1 cellular context compared by ENCODE assay signal in the genomic region with DNA sequence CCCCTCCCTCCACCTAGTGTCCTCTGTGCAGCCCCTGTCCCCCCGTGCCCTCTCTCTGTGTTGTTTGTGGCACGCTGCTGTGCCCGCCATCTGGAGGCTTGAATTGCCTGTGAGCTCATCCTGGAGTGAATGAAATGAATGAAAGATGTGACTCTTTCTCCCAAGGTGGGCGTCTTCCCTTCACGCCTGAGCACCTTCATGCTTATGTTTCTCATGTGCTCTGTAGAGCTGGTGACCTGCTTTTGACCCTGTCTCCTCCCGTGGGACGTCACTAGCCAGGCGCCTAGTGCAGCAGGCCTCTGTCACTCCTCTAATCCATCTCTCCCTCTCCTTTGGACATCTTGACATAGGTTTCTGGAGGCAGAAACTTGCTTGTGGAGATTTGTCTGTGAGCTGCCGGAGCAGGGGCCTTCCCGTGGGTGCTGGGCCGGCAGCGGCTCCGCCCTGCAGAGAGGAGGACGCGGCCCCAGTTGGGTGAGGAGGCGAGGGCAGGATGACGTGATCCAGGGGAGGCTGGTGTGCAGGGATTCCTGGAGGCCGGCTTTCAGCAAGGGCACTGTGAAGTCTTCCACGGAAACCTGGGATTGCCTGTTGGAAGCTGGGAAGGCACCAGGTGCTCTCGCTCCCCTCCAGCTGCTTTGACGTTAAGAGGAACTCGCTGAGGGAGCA.
TF ChIP-seq lines count a peak whose summit lies in the region.

No MANE protein-coding gene starts in this region.

TF ChIP-seq in K562, 482 proteins besides CTCF, POLR2A, EP300 and RAD21:
- TF ChIP-seq, protein P1, sequence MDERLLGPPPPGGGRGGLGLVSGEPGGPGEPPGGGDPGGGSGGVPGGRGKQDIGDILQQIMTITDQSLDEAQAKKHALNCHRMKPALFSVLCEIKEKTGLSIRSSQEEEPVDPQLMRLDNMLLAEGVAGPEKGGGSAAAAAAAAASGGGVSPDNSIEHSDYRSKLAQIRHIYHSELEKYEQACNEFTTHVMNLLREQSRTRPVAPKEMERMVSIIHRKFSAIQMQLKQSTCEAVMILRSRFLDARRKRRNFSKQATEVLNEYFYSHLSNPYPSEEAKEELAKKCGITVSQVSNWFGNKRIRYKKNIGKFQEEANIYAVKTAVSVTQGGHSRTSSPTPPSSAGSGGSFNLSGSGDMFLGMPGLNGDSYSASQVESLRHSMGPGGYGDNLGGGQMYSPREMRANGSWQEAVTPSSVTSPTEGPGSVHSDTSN (CRISPR knock-in tag; IDR thresholded peaks at IDR 0.05; ENCODE audit: low read depth) = no peak
- TF ChIP-seq, protein P1 (tag; conservative IDR thresholded peaks at IDR 0.05; ENCODE audit: low read depth) = no peak
- TF ChIP-seq MEF2A (IDR thresholded peaks at IDR 0.05; ENCODE audit: control insufficient read depth, low read depth, low read length) (no peak), ELF2 (CRISPR knock-in tag; IDR thresholded peaks at IDR 0.05) (no peak), CREM (IDR thresholded peaks at IDR 0.05; ENCODE audit: low read depth) (peak; percentile 45; the same call in 1 of the 2 replicates), WHSC1 (IDR thresholded peaks at IDR 0.05; ENCODE audit: low read length) (no peak), ZNF263 (CRISPR knock-in tag; IDR thresholded peaks at IDR 0.05; ENCODE audit: borderline replicate concordance) (peak; percentile 85; the same call in 1 of the 2 replicates)
- TF ChIP-seq, protein P2, sequence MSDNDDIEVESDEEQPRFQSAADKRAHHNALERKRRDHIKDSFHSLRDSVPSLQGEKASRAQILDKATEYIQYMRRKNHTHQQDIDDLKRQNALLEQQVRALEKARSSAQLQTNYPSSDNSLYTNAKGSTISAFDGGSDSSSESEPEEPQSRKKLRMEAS (CRISPR knock-in tag; IDR thresholded peaks at IDR 0.05) = peak; percentile 63
- TF ChIP-seq, protein P3, sequence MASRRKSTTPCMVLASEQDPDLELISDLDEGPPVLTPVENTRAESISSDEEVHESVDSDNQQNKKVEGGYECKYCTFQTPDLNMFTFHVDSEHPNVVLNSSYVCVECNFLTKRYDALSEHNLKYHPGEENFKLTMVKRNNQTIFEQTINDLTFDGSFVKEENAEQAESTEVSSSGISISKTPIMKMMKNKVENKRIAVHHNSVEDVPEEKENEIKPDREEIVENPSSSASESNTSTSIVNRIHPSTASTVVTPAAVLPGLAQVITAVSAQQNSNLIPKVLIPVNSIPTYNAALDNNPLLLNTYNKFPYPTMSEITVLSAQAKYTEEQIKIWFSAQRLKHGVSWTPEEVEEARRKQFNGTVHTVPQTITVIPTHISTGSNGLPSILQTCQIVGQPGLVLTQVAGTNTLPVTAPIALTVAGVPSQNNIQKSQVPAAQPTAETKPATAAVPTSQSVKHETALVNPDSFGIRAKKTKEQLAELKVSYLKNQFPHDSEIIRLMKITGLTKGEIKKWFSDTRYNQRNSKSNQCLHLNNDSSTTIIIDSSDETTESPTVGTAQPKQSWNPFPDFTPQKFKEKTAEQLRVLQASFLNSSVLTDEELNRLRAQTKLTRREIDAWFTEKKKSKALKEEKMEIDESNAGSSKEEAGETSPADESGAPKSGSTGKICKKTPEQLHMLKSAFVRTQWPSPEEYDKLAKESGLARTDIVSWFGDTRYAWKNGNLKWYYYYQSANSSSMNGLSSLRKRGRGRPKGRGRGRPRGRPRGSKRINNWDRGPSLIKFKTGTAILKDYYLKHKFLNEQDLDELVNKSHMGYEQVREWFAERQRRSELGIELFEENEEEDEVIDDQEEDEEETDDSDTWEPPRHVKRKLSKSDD (conservative IDR thresholded peaks at IDR 0.05; ENCODE audit: low read length) = no peak
- TF ChIP-seq, protein P4, sequence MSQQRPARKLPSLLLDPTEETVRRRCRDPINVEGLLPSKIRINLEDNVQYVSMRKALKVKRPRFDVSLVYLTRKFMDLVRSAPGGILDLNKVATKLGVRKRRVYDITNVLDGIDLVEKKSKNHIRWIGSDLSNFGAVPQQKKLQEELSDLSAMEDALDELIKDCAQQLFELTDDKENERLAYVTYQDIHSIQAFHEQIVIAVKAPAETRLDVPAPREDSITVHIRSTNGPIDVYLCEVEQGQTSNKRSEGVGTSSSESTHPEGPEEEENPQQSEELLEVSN (IDR thresholded peaks at IDR 0.05; ENCODE audit: borderline replicate concordance in 1 of 2, extremely low read depth in 1 of 2, insufficient read depth in 1 of 2, insufficient read length in 1 of 2, low read depth in 1 of 2, low read length in 1 of 2, poor library complexity in 1 of 2, severe bottlenecking in 1 of 2) = peak in 1 of 2 experiments; percentile 43
